2 cellular contexts compared by ENCODE assay signal in genomic region chr16:67833035-67833417, GRCh38.
TF ChIP-seq lines count a peak whose summit lies in the region.

No MANE protein-coding gene starts in this region.

TF ChIP-seq in endothelial cell of umbilical vein, 7 proteins besides CTCF, POLR2A, EP300 and RAD21:
- no peak for TF ChIP-seq FOS (IDR thresholded peaks at IDR 0.05; ENCODE audit: borderline replicate concordance, insufficient read depth, low read length)
- TF ChIP-seq MYC (IDR thresholded peaks at IDR 0.05; ENCODE audit: low read depth, low read length) = no peak
- TF ChIP-seq POLR2AphosphoS5 (IDR thresholded peaks at IDR 0.05; ENCODE audit: insufficient read depth, low read depth, low read length) = no peak
- TF ChIP-seq JUN (IDR thresholded peaks at IDR 0.05; ENCODE audit: borderline replicate concordance, insufficient read depth, insufficient read length, low read depth) = no peak
- TF ChIP-seq MAX (IDR thresholded peaks at IDR 0.05; ENCODE audit: insufficient read depth, insufficient read length) = no peak
- TF ChIP-seq EZH2 (IDR thresholded peaks at IDR 0.05; ENCODE audit: borderline replicate concordance, low read depth, low read length, severe bottlenecking) = no peak
- no peak for TF ChIP-seq GATA2 (IDR thresholded peaks at IDR 0.05; ENCODE audit: insufficient read depth, insufficient read length, low read depth, low read length)
TF ChIP-seq in endothelial cell of umbilical vein: peak in this region for 0.

TF ChIP-seq in HEK293T, 16 proteins besides CTCF, POLR2A, EP300 and RAD21:
- no peak for TF ChIP-seq SP1 (IDR thresholded peaks at IDR 0.05)
